In the genomic region with DNA sequence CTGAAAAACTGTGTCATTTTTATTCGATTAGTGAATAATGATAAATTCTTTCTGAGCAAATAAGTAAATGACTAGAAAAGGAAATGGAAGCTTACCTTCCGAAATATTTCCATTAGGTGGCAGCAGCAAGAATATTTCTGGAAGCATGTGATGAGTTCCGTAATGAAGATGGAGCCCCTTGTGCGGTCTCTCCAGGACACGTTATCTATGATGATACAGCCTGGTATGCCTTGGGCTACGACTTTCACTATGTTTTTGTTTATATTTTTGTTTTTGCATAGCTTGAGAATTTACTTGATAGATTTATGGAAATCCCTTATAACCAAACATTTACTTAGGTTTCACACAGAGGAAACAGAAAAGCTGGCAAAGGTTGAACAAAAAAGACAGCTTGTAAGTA, we compare ENCODE assay signal across 17 cellular contexts. TPM values are rescaled to one million over a fixed set of nuclear protein-coding genes. Genes with fewer than 3 reads are reported as not detected.
DNase-seq lines count a peak whose midpoint lies in the region; ATAC-seq and TF ChIP-seq lines count a peak whose summit lies in the region.
"Had no signal": no experiment of that assay in that cellular context is flagged by ENCODE, and none has a peak within 500 bp of the region (broad histone marks: within the 10 kb centered on the region; RNA-seq: fewer than 3 reads in every experiment).

No MANE protein-coding gene starts in this region.

- no peaks in the 10 kb centered on the region for H3K36me3 ChIP-seq in ACC112 (ENCODE audit: insufficient read depth, low read length)

- H3K27ac ChIP-seq in ACC112 (ENCODE audit: low read depth, low read length) (no peak overlapping the region), foreskin keratinocyte (no peak overlapping the region)

- DNase-seq in HT-29 (ENCODE audit: low spot score) (peak; percentile 19), SW480 (ENCODE audit: low spot score) (peak; percentile 7), foreskin keratinocyte (no peak), nucleus accumbens (lab: John Stamatoyannopoulos, UW) (no peak), NCI-H1694 treated with DMSO at 0.1 percent for 48 hours (lab: John Stamatoyannopoulos, UW) (no peak)
- DNase-seq in stimulated activated CD4-positive, alpha-beta T cell treated with anti-CD3 and anti-CD28 coated beads, Interleukin-12 subunit alpha, Interleukin-12 subunit beta, amount 100 ng/mL, for 4 hours, result no peak
- no peak for DNase-seq in stimulated activated CD4-positive, alpha-beta T cell treated with anti-CD3 and anti-CD28 coated beads, Interleukin-4, amount 100 ng/mL, for 1 hour
- DNase-seq: activated CD4-positive, CD25-positive, alpha-beta regulatory T cell; activated CD8-positive, alpha-beta memory T cell treated with anti-CD3 and anti-CD28 coated beads, Interleukin-2, amount 10 ng/mL, durations not matched to agents 7 days and 5 days; activated gamma-delta T cell; C1 segment of cervical spinal cord; kidney; MM.1S had no signal

- peak overlapping the region; percentile 24 for H2AFZ ChIP-seq in ACC112 (ENCODE audit: low read length, unreplicated experiment)

- ATAC-seq in foreskin keratinocyte, result no peak
- ATAC-seq: activated CD8-positive, alpha-beta memory T cell treated with anti-CD3 and anti-CD28 coated beads, Interleukin-2, amount 10 ng/mL, durations not matched to agents 7 days and 5 days had no signal

- H3K79me2 ChIP-seq in ACC112 (ENCODE audit: control insufficient read depth, insufficient read depth, low read length, unreplicated experiment), result no peaks in the 10 kb centered on the region

- H3K27me3 ChIP-seq in ACC112 (ENCODE audit: insufficient read depth, low read length) (no peaks in the 10 kb centered on the region), foreskin keratinocyte (no peaks in the 10 kb centered on the region)

- peak; percentile 28 for TF ChIP-seq CTCF in foreskin keratinocyte (conservative IDR thresholded peaks at IDR 0.05)

- H3K4me1 ChIP-seq in ACC112 (ENCODE audit: control insufficient read depth, insufficient read depth, low read length, unreplicated experiment), result no peaks in the 10 kb centered on the region
- no peaks in the 10 kb centered on the region for H3K4me1 ChIP-seq in foreskin keratinocyte

- 0 out of 2 replicates have a peak overlapping the region, but pooled peaks have one; percentile 7 for H3K4me3 ChIP-seq in ACC112 (ENCODE audit: low read depth, low read length)

RNA-seq across cellular contexts. Expression of gene CASP5, which starts 25.7 kb away (rescaled TPM):
- not detected in 2 replicates for total RNA-seq in HT-29 (2014; rRNA removed; shearing (Covaris generic))
- not detected in 2 replicates for total RNA-seq in foreskin keratinocyte
- polyA plus RNA-seq in foreskin keratinocyte, result not detected in 2 replicates
- total RNA-seq: activated CD8-positive, alpha-beta memory T cell treated with anti-CD3 and anti-CD28 coated beads, Interleukin-2, amount 10 ng/mL, durations not matched to agents 7 days and 5 days; glomerular endothelial cell; pulmonary artery endothelial cell; temporal lobe had no signal

RNA-seq across cellular contexts. Expression of gene CASP4, which starts 28.9 kb away (rescaled TPM):
- 56.6 and 58.2 TPM in 2 replicates for total RNA-seq in HT-29 (2014; rRNA removed; shearing (Covaris generic))
- 76.0 and 96.1 TPM in 2 replicates for total RNA-seq in foreskin keratinocyte
- 67.5 and 70.3 TPM in 2 replicates for polyA plus RNA-seq in foreskin keratinocyte

RNA-seq across cellular contexts. Expression of gene CASP1, which starts 37.7 kb away (rescaled TPM):
- 0.05 TPM in 1 of 2 replicates, not detected in the other for total RNA-seq in HT-29 (2014; rRNA removed; shearing (Covaris generic))
- total RNA-seq in foreskin keratinocyte, result 37.0 and 47.5 TPM in 2 replicates
- 29.8 and 38.0 TPM in 2 replicates for polyA plus RNA-seq in foreskin keratinocyte

RNA-seq across cellular contexts. Expression of gene CARD16, which starts 47.8 kb away (rescaled TPM):
- not detected in 2 replicates for total RNA-seq in HT-29 (2014; rRNA removed; shearing (Covaris generic))
- total RNA-seq in foreskin keratinocyte, result 11.6 and 13.1 TPM in 2 replicates
- polyA plus RNA-seq in foreskin keratinocyte, result 18.5 and 24.0 TPM in 2 replicates
- total RNA-seq: temporal lobe had no signal

Comparison
In these comparisons a context has a peak if more than half of its experiments do, and no peak if none do; other contexts are left out.
1. DNase-seq: peak in HT-29 (single experiment) and SW480 (single experiment); none in foreskin keratinocyte (0 of 2), stimulated activated CD4-positive, alpha-beta T cell treated with anti-CD3 and anti-CD28 coated beads, Interleukin-12 subunit alpha, Interleukin-12 subunit beta, amount 100 ng/mL, for 4 hours (single experiment), nucleus accumbens (0 of 56), NCI-H1694 treated with DMSO at 0.1 percent for 48 hours (single experiment) and stimulated activated CD4-positive, alpha-beta T cell treated with anti-CD3 and anti-CD28 coated beads, Interleukin-4, amount 100 ng/mL, for 1 hour (single experiment).
2. RNA of gene CASP1, which starts 37.7 kb away (total RNA-seq): 37.0 to 47.5 TPM in foreskin keratinocyte; 0.05 TPM in HT-29; every median in the first group is over 10 times any median in the second.